12 cellular contexts compared by ENCODE assay signal in genomic region chr17:81517009-81517338, GRCh38. TPM values are rescaled to one million over a fixed set of nuclear protein-coding genes. Genes with fewer than 3 reads are reported as not detected.
DNase-seq lines count a peak whose midpoint lies in the region; TF ChIP-seq lines count a peak whose summit lies in the region.
"Had no signal": no experiment of that assay in that cellular context is flagged by ENCODE, and none has a peak within 500 bp of the region (broad histone marks: within the 10 kb centered on the region; RNA-seq: fewer than 3 reads in every experiment).

No MANE protein-coding gene starts in this region.

- peaks cover 8 to 33% (median 20%) of the 10 kb centered on the region in 4 donors for H3K4me1 Mint-ChIP-seq in CD4-positive, alpha-beta memory T cell

- no peak overlapping the region for H2BK12ac ChIP-seq in trophoblast cell (ENCODE audit: low read length)

- CTCF ChIA-PET in CD4-positive, alpha-beta memory T cell (lab: Charles Lee; ENCODE audit: partially characterized antibody), result interaction anchor here (4.7 kb wide), 1 partner anchor 84 kb away, joined by 42 read pairs; no protein-coding TSS in a partner anchor

- peaks cover 0 to 2% (median 0%) of the 10 kb centered on the region in 8 donors for H3K9me3 Mint-ChIP-seq in CD4-positive, alpha-beta memory T cell
- H3K9me3 Mint-ChIP-seq: activated naive CD4-positive, alpha-beta T cell treated with anti-CD3 and anti-CD28 coated beads, Interleukin-2, amount 10 ng/mL, durations not matched to agents 7 days and 5 days had no signal

- H3K27me3 ChIP-seq in CD4-positive, alpha-beta memory T cell (ENCODE audit: insufficient read depth, low read length), result no peaks in the 10 kb centered on the region
- H3K27me3 ChIP-seq in Peyer's patch (no peaks in the 10 kb centered on the region), esophagus squamous epithelium (no peaks in the 10 kb centered on the region), trophoblast cell (ENCODE audit: insufficient read depth, low read length) (no peaks in the 10 kb centered on the region)

- peak overlapping the region; percentile 6 for H2BK5ac ChIP-seq in trophoblast cell (ENCODE audit: low read depth, low read length, poor library complexity)

- H3K27ac Mint-ChIP-seq in CD4-positive, alpha-beta memory T cell, result peak overlapping the region in 4 of 7 donors; percentile 29 to 94 (median 75)

- H3K9ac ChIP-seq in trophoblast cell (ENCODE audit: low read length), result no peak overlapping the region

- peak overlapping the region; percentile 30 for H2AK5ac ChIP-seq in trophoblast cell (ENCODE audit: low read length)

- no peak overlapping the region for H4K12ac ChIP-seq in trophoblast cell (ENCODE audit: low read depth, low read length)

- H3K79me2 ChIP-seq in trophoblast cell (ENCODE audit: control insufficient read depth, insufficient read depth, low read length, poor library complexity), result peaks cover 30% of the 10 kb centered on the region

- POLR2A ChIA-PET in CD4-positive, alpha-beta memory T cell (lab: Charles Lee; ENCODE audit: partially characterized antibody), result interaction anchor here (1.2 to 4.8 kb wide), 3 partner anchors 8 to 278 kb away, joined by 3 to 53 read pairs (median 27); partner anchors contain the start of genes FAAP100, NDUFAF8 and TEPSIN

- no peak overlapping the region for H4K8ac ChIP-seq in trophoblast cell (ENCODE audit: low read depth, low read length)

- H3K14ac ChIP-seq in trophoblast cell (ENCODE audit: low read length), result no peak overlapping the region

- no peak overlapping the region for H3K27ac ChIP-seq in CD4-positive, alpha-beta memory T cell (ENCODE audit: low read depth, low read length)
- H3K27ac ChIP-seq in Peyer's patch (peak overlapping the region; percentile 80 to 100 (median 98)), esophagus squamous epithelium (peak overlapping the region; percentile 79 to 100 (median 100)), trophoblast cell (ENCODE audit: low read depth, low read length) (peak overlapping the region; percentile 16), caudate nucleus (ENCODE audit: low read depth, low read length) (no peak overlapping the region)

- peak overlapping the region; percentile 89 for H3K4me2 ChIP-seq in trophoblast cell (ENCODE audit: low read length)

- peak overlapping the region; percentile 97 for H4K91ac ChIP-seq in trophoblast cell (ENCODE audit: low read depth, low read length)

- H3K18ac ChIP-seq in trophoblast cell (ENCODE audit: low read length), result peak overlapping the region; percentile 37

- peaks cover 1% of the 10 kb centered on the region for H3K36me3 ChIP-seq in CD4-positive, alpha-beta memory T cell (ENCODE audit: insufficient read depth, low read length)
- H3K36me3 ChIP-seq in Peyer's patch (peaks cover 0 to 2% (median 0%) of the 10 kb centered on the region in 3 donors), esophagus squamous epithelium (peaks cover 0 to 5% (median 2%) of the 10 kb centered on the region in 3 donors), trophoblast cell (ENCODE audit: control insufficient read depth in 1 of 2, insufficient read depth in 2 of 2, low read length in 2 of 2) (peaks cover 3% of the 10 kb centered on the region in 2 experiments)

- no peak overlapping the region for H3K23ac ChIP-seq in trophoblast cell (ENCODE audit: low read length)

- intact Hi-C loops in CD4-positive, alpha-beta memory T cell (cut with micrococcal nuclease), result no loop called here
- intact Hi-C loops in esophagus squamous epithelium (cut with DNase I), result no loop called here

- H3K9me3 ChIP-seq in CD4-positive, alpha-beta memory T cell (ENCODE audit: control insufficient read depth in 1 of 2, low read length in 2 of 2), result no peaks in the 10 kb centered on the region
- H3K9me3 ChIP-seq in Peyer's patch (peaks cover 0 to 3% (median 0%) of the 10 kb centered on the region in 4 donors), esophagus squamous epithelium (no peaks in the 10 kb centered on the region), trophoblast cell (ENCODE audit: insufficient read depth, low read depth, low read length) (peaks cover 2% of the 10 kb centered on the region)

- peaks cover 41% of the 10 kb centered on the region for H3K79me1 ChIP-seq in trophoblast cell (ENCODE audit: low read length)

- peak overlapping the region; percentile 28 for H3K4ac ChIP-seq in trophoblast cell (ENCODE audit: low read depth, low read length)

- WGBS in esophagus squamous epithelium, 2 donors, result 45 to 55% methylated on average over 2 to 3 of the region's 9 CpGs
- no CpG with 5 or more reads among the region's 9 CpGs for WGBS in trophoblast cell (ENCODE audit: extremely low coverage, insufficient coverage, insufficient read length)

- H3K4me1 ChIP-seq in CD4-positive, alpha-beta memory T cell (ENCODE audit: insufficient read depth, low read length), result peaks cover 37% of the 10 kb centered on the region
- H3K4me1 ChIP-seq in Peyer's patch (peaks cover 0 to 49% (median 27%) of the 10 kb centered on the region in 4 donors), esophagus squamous epithelium (peaks cover 47 to 69% (median 48%) of the 10 kb centered on the region in 3 donors), trophoblast cell (ENCODE audit: control insufficient read depth in 1 of 2, insufficient read depth in 2 of 2, low read length in 2 of 2) (peaks cover 37 to 44% of the 10 kb centered on the region in 2 experiments)

- H3K36me3 Mint-ChIP-seq in CD4-positive, alpha-beta memory T cell, result peaks cover 2 to 3% of the 10 kb centered on the region in 2 donors

- no peak for TF ChIP-seq CTCF in Peyer's patch (IDR thresholded peaks at IDR 0.05)
- no peak for TF ChIP-seq CTCF in esophagus squamous epithelium (IDR thresholded peaks at IDR 0.05)

- H3K27me3 Mint-ChIP-seq in CD4-positive, alpha-beta memory T cell, result no peaks in the 10 kb centered on the region

- H2AFZ ChIP-seq in trophoblast cell (ENCODE audit: insufficient read depth, low read length, poor library complexity), result no peak overlapping the region

- H2BK120ac ChIP-seq in trophoblast cell (ENCODE audit: insufficient read depth, low read length, poor library complexity), result no peak overlapping the region

- H3K4me3 ChIP-seq in CD4-positive, alpha-beta memory T cell (ENCODE audit: low read length in 2 of 2), result no peak overlapping the region
- peak overlapping the region in 2 of 4 donors; percentile 80 to 83 for H3K4me3 ChIP-seq in Peyer's patch
- peak overlapping the region in 2 of 4 donors; percentile 96 to 98 for H3K4me3 ChIP-seq in esophagus squamous epithelium
- H3K4me3 ChIP-seq in trophoblast cell (ENCODE audit: low read depth, low read length), result no peak overlapping the region

- peak overlapping the region in 3 of 8 donors; percentile 13 to 61 (median 45) for H3K4me3 Mint-ChIP-seq in CD4-positive, alpha-beta memory T cell

- TF ChIP-seq POLR2A in Peyer's patch (IDR thresholded peaks at IDR 0.05) (no peak), esophagus squamous epithelium (IDR thresholded peaks at IDR 0.05) (no peak)

- DNase-seq in CD4-positive, alpha-beta memory T cell, result no peak
- DNase-seq in Peyer's patch (peak in 1 of 3 donors; percentile 55), esophagus squamous epithelium (lab: John Stamatoyannopoulos, UW) (no peak), trophoblast cell (no peak), SW480 (ENCODE audit: low spot score) (no peak), NCI-H1105 treated with DMSO at 0.1 percent for 48 hours (lab: John Stamatoyannopoulos, UW) (no peak), caudate nucleus (lab: John Stamatoyannopoulos, UW) (no peak), DMS153 (lab: John Stamatoyannopoulos, UW) (no peak)
- DNase-seq: activated naive CD4-positive, alpha-beta T cell treated with anti-CD3 and anti-CD28 coated beads, Interleukin-2, amount 10 ng/mL, durations not matched to agents 7 days and 5 days; NCI-H146; stimulated activated CD8-positive, alpha-beta memory T cell treated with anti-CD3 and anti-CD28 coated beads, Interleukin-4, amount 100 ng/mL, for 48 hours; T-helper 1 cell had no signal

RNA-seq across cellular contexts. Expression of gene ACTG1, which starts 4.4 kb away (rescaled TPM):
- total RNA-seq in CD4-positive, alpha-beta memory T cell, result 1,000 to 10,000 TPM; 1,031 to 1,038 TPM
- polyA plus RNA-seq in CD4-positive, alpha-beta memory T cell, result 1,000 to 10,000 TPM; 1,338 to 1,651 TPM
- total RNA-seq in Peyer's patch (1,000 to 10,000 TPM; 2,510 to 3,878 (median 3,203) TPM), esophagus squamous epithelium (1,000 to 10,000 TPM; 3,349 to 6,664 (median 4,433) TPM)
- 7,950 and 8,000 TPM in 2 replicates for polyA plus RNA-seq in trophoblast cell (2013)

RNA-seq across cellular contexts. Expression of gene FSCN2, which starts 11.2 kb away (rescaled TPM):
- total RNA-seq in CD4-positive, alpha-beta memory T cell, result 1 to 10 TPM in 1 of 2 experiments, under 1 TPM in 1; 0.75 to 1.0 TPM
- polyA plus RNA-seq in CD4-positive, alpha-beta memory T cell, result under 1 TPM in 1 of 2 donors, not detected in 1; 0.20 TPM
- 1 to 10 TPM; 1.2 to 7.9 (median 5.2) TPM for total RNA-seq in Peyer's patch
- 1 to 10 TPM in 3 of 4 donors, not detected in 1; 1.1 to 2.3 (median 1.8) TPM for total RNA-seq in esophagus squamous epithelium
- polyA plus RNA-seq in trophoblast cell (2013), result 0.42 and 0.76 TPM in 2 replicates

RNA-seq across cellular contexts. Expression of gene FAAP100, which starts 35.2 kb away (rescaled TPM):
- total RNA-seq in CD4-positive, alpha-beta memory T cell, result 10 to 100 TPM; 51.0 to 56.0 TPM
- polyA plus RNA-seq in CD4-positive, alpha-beta memory T cell, result 10 to 100 TPM in 1 of 2 donors, 1 to 10 TPM in 1; 8.5 to 16.8 TPM
- 10 to 100 TPM; 38.2 to 66.9 (median 52.2) TPM for total RNA-seq in Peyer's patch
- total RNA-seq in esophagus squamous epithelium, result 10 to 100 TPM; 17.3 to 32.2 (median 26.1) TPM
- 11.4 and 11.6 TPM in 2 replicates for polyA plus RNA-seq in trophoblast cell (2013)

Comparison
In these comparisons a context has a peak if more than half of its experiments do, and no peak if none do; other contexts are left out.
1. H3K27ac ChIP-seq: peak in Peyer's patch (4 of 4), esophagus squamous epithelium (4 of 4) and trophoblast cell (single experiment); none in CD4-positive, alpha-beta memory T cell (single experiment) and caudate nucleus (single experiment).